In genomic region chr19:8352845-8353244, GRCh38 we compare ENCODE assay signal across 7 cellular contexts. TPM values are rescaled to one million over a fixed set of nuclear protein-coding genes. Genes with fewer than 3 reads are reported as not detected.
DNase-seq lines count a peak whose midpoint lies in the region; ATAC-seq, FAIRE-seq and TF ChIP-seq lines count a peak whose summit lies in the region.
"Not testable (repeated sequence)": the region's sequence is repeated elsewhere in the genome, so short reads cannot be mapped to it uniquely, and the experiment has no call there.
"Had no signal": no experiment of that assay in that cellular context is flagged by ENCODE, and none has a peak within 500 bp of the region (broad histone marks: within the 10 kb centered on the region; RNA-seq: fewer than 3 reads in every experiment).

No MANE protein-coding gene starts in this region.

- TF ChIP-seq EP300 in HepG2 (IDR thresholded peaks at IDR 0.05; ENCODE audit: low read depth in 2 of 2, low read length in 2 of 2); HepG2 (CRISPR knock-in tag; IDR thresholded peaks at IDR 0.05; ENCODE audit: borderline replicate concordance): not testable (repeated sequence)

- ATAC-seq in HepG2, result not testable (repeated sequence)

- H3K4me2 ChIP-seq in BLaER1 treated with 17β-estradiol and CSF1 and Interleukin-3, amounts not matched to agents 10 nM and 100 nM, result peak overlapping the region in 6 of 11 experiments; percentile 3 to 57 (median 32); a peak in 7 of 22 replicates
- H3K4me2 ChIP-seq in HepG2 (ENCODE audit: low read depth, low read length) (peak overlapping the region; percentile 64), osteoblast (ENCODE audit: insufficient read depth, low read length) (peak overlapping the region; percentile 81)

- H3K4me1 ChIP-seq in BLaER1 treated with 17β-estradiol and CSF1 and Interleukin-3, amounts not matched to agents 10 nM and 100 nM, result peaks cover 16 to 51% (median 35%) of the 10 kb centered on the region in 10 experiments
- not testable (repeated sequence) for H3K4me1 ChIP-seq in NT2/D1 (ENCODE audit: insufficient read depth, insufficient read length); uterus
- H3K4me1 ChIP-seq in HepG2 (ENCODE audit: insufficient read depth, low read length) (peaks cover 69% of the 10 kb centered on the region), osteoblast (ENCODE audit: insufficient read depth, low read length) (peaks cover 35% of the 10 kb centered on the region)

- not testable (repeated sequence) for BruUV-seq in HepG2 (replicated peaks; lab: Mats Ljungman, UMichigan)

- intact Hi-C loops in HepG2 (cut with micrococcal nuclease; ENCODE audit: unreplicated experiment), result loop anchor here (10.0 kb wide), 1 partner anchor 92 kb away; the partner anchor contains the start of gene HNRNPM
- intact Hi-C loops in uterus (cut with DNase I; ENCODE audit: low total_unique reads), result loop anchor here (10.0 kb wide), 1 partner anchor 52 kb away; no protein-coding TSS in a partner anchor

- WGBS in HepG2 (ENCODE audit: low lambda C conversion rate), result no CpG with 5 or more reads among the region's 5 CpGs

- H3K36me3 ChIP-seq in BLaER1 treated with 17β-estradiol and CSF1 and Interleukin-3, amounts not matched to agents 10 nM and 100 nM; NT2/D1 (ENCODE audit: insufficient read depth, insufficient read length, low read length); HepG2 (replicated peaks in 1 of 2; ENCODE audit: control insufficient read depth in 1 of 2, insufficient read depth in 2 of 2, low read length in 2 of 2); osteoblast (ENCODE audit: insufficient read depth, low read length); uterus: not testable (repeated sequence)

- not testable (repeated sequence) for TF ChIP-seq RAD21 in HepG2 (CRISPR knock-in tag; IDR thresholded peaks at IDR 0.05)

- TF ChIP-seq POLR2A in HepG2 (IDR thresholded peaks at IDR 0.05; ENCODE audit: insufficient read depth in 1 of 2, low read depth in 2 of 2, low read length in 2 of 2); uterus (IDR thresholded peaks at IDR 0.05): not testable (repeated sequence)

- not testable (repeated sequence) for H4K20me1 ChIP-seq in BLaER1 treated with 17β-estradiol and CSF1 and Interleukin-3, amounts not matched to agents 10 nM and 100 nM; HepG2 (ENCODE audit: insufficient read depth, low read length); osteoblast (ENCODE audit: insufficient read depth, low read length)

- FAIRE-seq in HepG2 (lab: Jason Lieb, UNC), result not testable (repeated sequence)

- H3K27me3 ChIP-seq in BLaER1 treated with 17β-estradiol and CSF1 and Interleukin-3, amounts not matched to agents 10 nM and 100 nM; NT2/D1 (ENCODE audit: insufficient read depth, insufficient read length); HepG2 (ENCODE audit: control insufficient read depth in 1 of 2, insufficient read depth in 2 of 2, low read length in 2 of 2); osteoblast (ENCODE audit: insufficient read depth, low read length); uterus: not testable (repeated sequence)

- POLR2A ChIA-PET in HepG2 (lab: Yijun Ruan, JAX), result interaction anchor here (1.0 to 2.4 kb wide), 7 partner anchors 13 to 97 kb away, joined by 3 to 6 read pairs (median 4); partner anchors contain the start of gene RAB11B

- not testable (repeated sequence) for H3K9ac ChIP-seq in BLaER1 treated with 17β-estradiol and CSF1 and Interleukin-3, amounts not matched to agents 10 nM and 100 nM; HepG2 (ENCODE audit: insufficient read depth, low read depth, low read length)
- peak overlapping the region; percentile 9 for H3K9ac ChIP-seq in NT2/D1 (ENCODE audit: insufficient read length, low read depth)

- in situ Hi-C loops in HepG2 (cut with HindIII; ENCODE audit: extremely low pct_ligation_motif_present, low pct_unique_long_range_greater_than_20kb), result loop anchor here (5.0 kb wide), 1 partner anchor 44 kb away; no protein-coding TSS in a partner anchor

- CTCF ChIA-PET in HepG2 (lab: Yijun Ruan, JAX; ENCODE audit: low intra/inter-chr PET ratio, low total read pairs), result interaction anchor here (3.3 to 4.7 kb wide), 2 partner anchors 21 to 44 kb away, joined by 35 to 42 read pairs; no protein-coding TSS in a partner anchor

- DNase-seq in NT2/D1 (ENCODE audit: low read depth, low spot score); coronary artery (ENCODE audit: low spot score); HepG2 (ENCODE audit: low spot score); osteoblast (ENCODE audit: insufficient read length, low spot score, missing footprints); uterus: not testable (repeated sequence)

- not testable (repeated sequence) for H3K9me3 ChIP-seq in BLaER1 treated with 17β-estradiol and CSF1 and Interleukin-3, amounts not matched to agents 10 nM and 100 nM (replicated peaks in 1 of 11); NT2/D1 (ENCODE audit: insufficient read depth, low read length); HepG2 (ENCODE audit: low read length); osteoblast (ENCODE audit: low read depth, low read length); uterus

- TF ChIP-seq CTCF in coronary artery (IDR thresholded peaks at IDR 0.05); HepG2 (CRISPR knock-in tag; IDR thresholded peaks at IDR 0.05); osteoblast (IDR thresholded peaks at IDR 0.05; ENCODE audit: extremely low read depth, low read depth, low read length); uterus (IDR thresholded peaks at IDR 0.05): not testable (repeated sequence)

- not testable (repeated sequence) for H3K79me2 ChIP-seq in HepG2 (ENCODE audit: insufficient read depth, low read length); osteoblast (ENCODE audit: insufficient read depth, low read length)

- H3K27ac ChIP-seq in BLaER1 treated with 17β-estradiol and CSF1 and Interleukin-3, amounts not matched to agents 10 nM and 100 nM; HepG2 (ENCODE audit: extremely low read length, insufficient read depth, low read length); osteoblast (ENCODE audit: low read depth, low read length): not testable (repeated sequence)
- peak overlapping the region; percentile 17 to 78 for H3K27ac ChIP-seq in coronary artery
- H3K27ac ChIP-seq in uterus, result peak overlapping the region; percentile 41 to 57

- H3K4me3 ChIP-seq in BLaER1 treated with 17β-estradiol and CSF1 and Interleukin-3, amounts not matched to agents 10 nM and 100 nM; NT2/D1 (ENCODE audit: insufficient read length, low read depth); osteoblast (ENCODE audit: insufficient read depth, low read length); uterus: not testable (repeated sequence)
- H3K4me3 ChIP-seq in coronary artery (peak overlapping the region; percentile 55), HepG2 (replicated peaks in 1 of 3; ENCODE audit: insufficient read depth in 1 of 3, low read depth in 2 of 3, low read length in 3 of 3) (peak overlapping the region in 1 of 3 experiments; percentile 38; a peak in 2 of 6 replicates)

- not testable (repeated sequence) for H2AFZ ChIP-seq in HepG2 (ENCODE audit: low read length); osteoblast (ENCODE audit: low read length)

RNA-seq across cellular contexts. Expression of gene KANK3, which starts 9.8 kb away (rescaled TPM):
- total RNA-seq in HepG2 (2016; rRNA removed; fragmentation: Illumina TruSeq; extraction: Trizol) (0.15 and 0.18 TPM in 2 replicates), osteoblast (0.59 TPM in 1 of 2 replicates, not detected in the other), uterus (10 to 100 TPM in 3 of 4 donors, 1 to 10 TPM in 1; 4.1 to 36.6 (median 24.8) TPM)
- not detected in 2 replicates for total RNA-seq in HepG2 (2016; cell fraction: cytosol; rRNA removed; fragmentation: Illumina TruSeq; extraction: Trizol; ENCODE audit: low read depth)
- 0.06 and 0.35 TPM in 2 replicates for total RNA-seq in HepG2 (2016; cell fraction: insoluble cytoplasmic fraction; rRNA removed; fragmentation: Illumina TruSeq; extraction: Trizol)
- 0.07 and 0.28 TPM in 2 replicates for total RNA-seq in HepG2 (2016; cell fraction: membrane; rRNA removed; fragmentation: Illumina TruSeq; extraction: Trizol)
- 0.12 and 0.22 TPM in 2 replicates for total RNA-seq in HepG2 (2016; cell fraction: nucleus; rRNA removed; fragmentation: Illumina TruSeq; extraction: Trizol)
- 0.20 and 0.73 TPM in 2 replicates for polyA plus RNA-seq in HepG2 (2011; rRNA removed)
- polyA plus RNA-seq in HepG2 (2011; cell fraction: cytosol; rRNA removed), result 0.32 and 0.46 TPM in 2 replicates
- 1.5 and 1.8 TPM in 2 replicates for polyA plus RNA-seq in HepG2 (2011; cell fraction: nucleus; rRNA removed)
- polyA plus RNA-seq in HepG2 (2012), result 0.27 and 0.32 TPM in 2 replicates
- polyA plus RNA-seq in HepG2 (2016; cell fraction: cytosol; fragmentation: Illumina TruSeq; extraction: Trizol; ENCODE audit: low read depth), result not detected in 2 replicates
- 0.22 TPM in 1 of 2 replicates, not detected in the other for polyA plus RNA-seq in HepG2 (2016; cell fraction: insoluble cytoplasmic fraction; fragmentation: Illumina TruSeq; extraction: Trizol; ENCODE audit: low read depth)
- 0.12 TPM in 1 of 2 replicates, not detected in the other for polyA plus RNA-seq in HepG2 (2016; cell fraction: membrane; fragmentation: Illumina TruSeq; extraction: Trizol; ENCODE audit: low read depth)
- 0.45 and 0.62 TPM in 2 replicates for polyA plus RNA-seq in HepG2 (2016; cell fraction: nucleus; fragmentation: Illumina TruSeq; extraction: Trizol; ENCODE audit: insufficient read depth, low read depth)
- polyA minus RNA-seq in HepG2 (2011; rRNA and poly(A)+ RNA removed; ENCODE audit: low replicate concordance), result 0.32 TPM in 1 of 2 replicates, not detected in the other
- not detected in 2 replicates for polyA minus RNA-seq in HepG2 (2011; cell fraction: cytosol; rRNA and poly(A)+ RNA removed)
- polyA minus RNA-seq in HepG2 (2011; cell fraction: nucleus; rRNA and poly(A)+ RNA removed), result 0.77 and 1.5 TPM in 2 replicates
- polyA plus RNA-seq: CD14-positive monocyte had no signal

RNA-seq across cellular contexts. Expression of gene ANGPTL4, which starts 11.1 kb away (rescaled TPM):
- total RNA-seq in HepG2 (2016; rRNA removed; fragmentation: Illumina TruSeq; extraction: Trizol) (0.20 and 0.80 TPM in 2 replicates), osteoblast (1.1 and 1.2 TPM in 2 replicates), uterus (10 to 100 TPM in 3 of 4 donors, under 1 TPM in 1; 0.76 to 21.2 (median 13.5) TPM)
- 0.10 and 0.35 TPM in 2 replicates for total RNA-seq in HepG2 (2016; cell fraction: cytosol; rRNA removed; fragmentation: Illumina TruSeq; extraction: Trizol; ENCODE audit: low read depth)
- 0.27 and 0.80 TPM in 2 replicates for total RNA-seq in HepG2 (2016; cell fraction: insoluble cytoplasmic fraction; rRNA removed; fragmentation: Illumina TruSeq; extraction: Trizol)
- total RNA-seq in HepG2 (2016; cell fraction: membrane; rRNA removed; fragmentation: Illumina TruSeq; extraction: Trizol), result 0.48 and 0.71 TPM in 2 replicates
- total RNA-seq in HepG2 (2016; cell fraction: nucleus; rRNA removed; fragmentation: Illumina TruSeq; extraction: Trizol), result 0.78 and 1.6 TPM in 2 replicates
- 21.7 and 39.9 TPM in 2 replicates for polyA plus RNA-seq in HepG2 (2011; rRNA removed)
- polyA plus RNA-seq in HepG2 (2011; cell fraction: cytosol; rRNA removed), result 24.1 and 25.1 TPM in 2 replicates
- 62.7 and 74.1 TPM in 2 replicates for polyA plus RNA-seq in HepG2 (2011; cell fraction: nucleus; rRNA removed)
- 15.1 and 16.8 TPM in 2 replicates for polyA plus RNA-seq in HepG2 (2012)
- 0.22 and 0.23 TPM in 2 replicates for polyA plus RNA-seq in HepG2 (2016; cell fraction: cytosol; fragmentation: Illumina TruSeq; extraction: Trizol; ENCODE audit: low read depth)
- 0.29 and 0.58 TPM in 2 replicates for polyA plus RNA-seq in HepG2 (2016; cell fraction: insoluble cytoplasmic fraction; fragmentation: Illumina TruSeq; extraction: Trizol; ENCODE audit: low read depth)
- polyA plus RNA-seq in HepG2 (2016; cell fraction: membrane; fragmentation: Illumina TruSeq; extraction: Trizol; ENCODE audit: low read depth), result 0.19 TPM in 2 replicates
- 2.5 and 3.1 TPM in 2 replicates for polyA plus RNA-seq in HepG2 (2016; cell fraction: nucleus; fragmentation: Illumina TruSeq; extraction: Trizol; ENCODE audit: insufficient read depth, low read depth)
- polyA minus RNA-seq in HepG2 (2011; rRNA and poly(A)+ RNA removed; ENCODE audit: low replicate concordance), result 0.14 and 19.3 TPM in 2 replicates
- 14.2 and 17.5 TPM in 2 replicates for polyA minus RNA-seq in HepG2 (2011; cell fraction: cytosol; rRNA and poly(A)+ RNA removed)
- 14.4 and 18.8 TPM in 2 replicates for polyA minus RNA-seq in HepG2 (2011; cell fraction: nucleus; rRNA and poly(A)+ RNA removed)
- polyA plus RNA-seq: CD14-positive monocyte had no signal

RNA-seq across cellular contexts. Expression of gene RPS28, which starts 31.5 kb away (rescaled TPM):
- total RNA-seq in HepG2 (2016; rRNA removed; fragmentation: Illumina TruSeq; extraction: Trizol) (281 and 319 TPM in 2 replicates), osteoblast (177 and 180 TPM in 2 replicates), uterus (1,000 to 10,000 TPM in 1 of 4 donors, 100 to 1,000 TPM in 2, 10 to 100 TPM in 1; 44.1 to 1,410 (median 360) TPM)
- 424 and 447 TPM in 2 replicates for total RNA-seq in HepG2 (2016; cell fraction: cytosol; rRNA removed; fragmentation: Illumina TruSeq; extraction: Trizol; ENCODE audit: low read depth)
- 291 and 334 TPM in 2 replicates for total RNA-seq in HepG2 (2016; cell fraction: insoluble cytoplasmic fraction; rRNA removed; fragmentation: Illumina TruSeq; extraction: Trizol)
- 667 and 807 TPM in 2 replicates for total RNA-seq in HepG2 (2016; cell fraction: membrane; rRNA removed; fragmentation: Illumina TruSeq; extraction: Trizol)
- 139 and 147 TPM in 2 replicates for total RNA-seq in HepG2 (2016; cell fraction: nucleus; rRNA removed; fragmentation: Illumina TruSeq; extraction: Trizol)
- polyA plus RNA-seq in HepG2 (2011; rRNA removed), result 521 and 545 TPM in 2 replicates
- 604 and 791 TPM in 2 replicates for polyA plus RNA-seq in HepG2 (2011; cell fraction: cytosol; rRNA removed)
- 232 and 285 TPM in 2 replicates for polyA plus RNA-seq in HepG2 (2011; cell fraction: nucleus; rRNA removed)
- 1,428 and 2,679 TPM in 2 replicates for polyA plus RNA-seq in HepG2 (2012)
- polyA plus RNA-seq in HepG2 (2016; cell fraction: cytosol; fragmentation: Illumina TruSeq; extraction: Trizol; ENCODE audit: low read depth), result 858 and 886 TPM in 2 replicates
- polyA plus RNA-seq in HepG2 (2016; cell fraction: insoluble cytoplasmic fraction; fragmentation: Illumina TruSeq; extraction: Trizol; ENCODE audit: low read depth), result 429 and 441 TPM in 2 replicates
- 1,075 and 1,148 TPM in 2 replicates for polyA plus RNA-seq in HepG2 (2016; cell fraction: membrane; fragmentation: Illumina TruSeq; extraction: Trizol; ENCODE audit: low read depth)
- 346 and 368 TPM in 2 replicates for polyA plus RNA-seq in HepG2 (2016; cell fraction: nucleus; fragmentation: Illumina TruSeq; extraction: Trizol; ENCODE audit: insufficient read depth, low read depth)
- 312 and 362 TPM in 2 replicates for polyA minus RNA-seq in HepG2 (2011; rRNA and poly(A)+ RNA removed; ENCODE audit: low replicate concordance)
- 181 and 188 TPM in 2 replicates for polyA minus RNA-seq in HepG2 (2011; cell fraction: cytosol; rRNA and poly(A)+ RNA removed)
- 59.9 and 62.0 TPM in 2 replicates for polyA minus RNA-seq in HepG2 (2011; cell fraction: nucleus; rRNA and poly(A)+ RNA removed)

RNA-seq across cellular contexts. Expression of gene NDUFA7, which starts 31.7 kb away (rescaled TPM):
- 57.2 and 64.5 TPM in 2 replicates for total RNA-seq in HepG2 (2016; rRNA removed; fragmentation: Illumina TruSeq; extraction: Trizol)
- total RNA-seq in HepG2 (2016; cell fraction: cytosol; rRNA removed; fragmentation: Illumina TruSeq; extraction: Trizol; ENCODE audit: low read depth), result 20.0 and 25.8 TPM in 2 replicates
- 65.5 and 75.0 TPM in 2 replicates for total RNA-seq in HepG2 (2016; cell fraction: insoluble cytoplasmic fraction; rRNA removed; fragmentation: Illumina TruSeq; extraction: Trizol)
- total RNA-seq in HepG2 (2016; cell fraction: membrane; rRNA removed; fragmentation: Illumina TruSeq; extraction: Trizol), result 24.2 and 27.6 TPM in 2 replicates
- 26.5 and 38.1 TPM in 2 replicates for total RNA-seq in HepG2 (2016; cell fraction: nucleus; rRNA removed; fragmentation: Illumina TruSeq; extraction: Trizol)
- polyA plus RNA-seq in HepG2 (2011; rRNA removed), result 71.5 and 75.3 TPM in 2 replicates
- polyA plus RNA-seq in HepG2 (2011; cell fraction: cytosol; rRNA removed), result 56.6 and 79.4 TPM in 2 replicates
- 36.6 and 51.3 TPM in 2 replicates for polyA plus RNA-seq in HepG2 (2011; cell fraction: nucleus; rRNA removed)
- 50.0 and 50.9 TPM in 2 replicates for polyA plus RNA-seq in HepG2 (2012)
- polyA plus RNA-seq in HepG2 (2016; cell fraction: cytosol; fragmentation: Illumina TruSeq; extraction: Trizol; ENCODE audit: low read depth), result 29.4 and 33.3 TPM in 2 replicates
- 101 and 102 TPM in 2 replicates for polyA plus RNA-seq in HepG2 (2016; cell fraction: insoluble cytoplasmic fraction; fragmentation: Illumina TruSeq; extraction: Trizol; ENCODE audit: low read depth)
- 32.9 and 35.8 TPM in 2 replicates for polyA plus RNA-seq in HepG2 (2016; cell fraction: membrane; fragmentation: Illumina TruSeq; extraction: Trizol; ENCODE audit: low read depth)
- polyA plus RNA-seq in HepG2 (2016; cell fraction: nucleus; fragmentation: Illumina TruSeq; extraction: Trizol; ENCODE audit: insufficient read depth, low read depth), result 67.5 and 70.8 TPM in 2 replicates
- polyA minus RNA-seq in HepG2 (2011; rRNA and poly(A)+ RNA removed; ENCODE audit: low replicate concordance), result 160 and 193 TPM in 2 replicates
- polyA minus RNA-seq in HepG2 (2011; cell fraction: cytosol; rRNA and poly(A)+ RNA removed), result 44.6 and 56.9 TPM in 2 replicates
- 21.2 and 22.9 TPM in 2 replicates for polyA minus RNA-seq in HepG2 (2011; cell fraction: nucleus; rRNA and poly(A)+ RNA removed)
- total RNA-seq in osteoblast, result 9.0 and 18.3 TPM in 2 replicates
- total RNA-seq in uterus, result 10 to 100 TPM in 1 of 4 donors, 1 to 10 TPM in 2, not detected in 1; 6.9 to 25.9 (median 8.8) TPM

RNA-seq across cellular contexts. Expression of gene RAB11B, which starts 37.3 kb away (rescaled TPM):
- total RNA-seq in HepG2 (2016; rRNA removed; fragmentation: Illumina TruSeq; extraction: Trizol) (6.0 and 11.5 TPM in 2 replicates), osteoblast (24.2 and 28.3 TPM in 2 replicates), uterus (10 to 100 TPM; 17.4 to 95.8 (median 60.1) TPM)
- total RNA-seq in HepG2 (2016; cell fraction: cytosol; rRNA removed; fragmentation: Illumina TruSeq; extraction: Trizol; ENCODE audit: low read depth), result 3.2 and 5.3 TPM in 2 replicates
- total RNA-seq in HepG2 (2016; cell fraction: insoluble cytoplasmic fraction; rRNA removed; fragmentation: Illumina TruSeq; extraction: Trizol), result 5.3 and 9.6 TPM in 2 replicates
- total RNA-seq in HepG2 (2016; cell fraction: membrane; rRNA removed; fragmentation: Illumina TruSeq; extraction: Trizol), result 5.5 and 8.1 TPM in 2 replicates
- 10.6 and 12.6 TPM in 2 replicates for total RNA-seq in HepG2 (2016; cell fraction: nucleus; rRNA removed; fragmentation: Illumina TruSeq; extraction: Trizol)
- 28.4 and 39.6 TPM in 2 replicates for polyA plus RNA-seq in HepG2 (2011; rRNA removed)
- polyA plus RNA-seq in HepG2 (2011; cell fraction: cytosol; rRNA removed), result 25.6 and 37.5 TPM in 2 replicates
- 145 and 155 TPM in 2 replicates for polyA plus RNA-seq in HepG2 (2011; cell fraction: nucleus; rRNA removed)
- 60.0 and 70.4 TPM in 2 replicates for polyA plus RNA-seq in HepG2 (2012)
- polyA plus RNA-seq in HepG2 (2016; cell fraction: cytosol; fragmentation: Illumina TruSeq; extraction: Trizol; ENCODE audit: low read depth), result 12.4 and 13.3 TPM in 2 replicates
- polyA plus RNA-seq in HepG2 (2016; cell fraction: insoluble cytoplasmic fraction; fragmentation: Illumina TruSeq; extraction: Trizol; ENCODE audit: low read depth), result 42.9 and 48.7 TPM in 2 replicates
- 18.3 and 20.3 TPM in 2 replicates for polyA plus RNA-seq in HepG2 (2016; cell fraction: membrane; fragmentation: Illumina TruSeq; extraction: Trizol; ENCODE audit: low read depth)
- 54.5 and 58.9 TPM in 2 replicates for polyA plus RNA-seq in HepG2 (2016; cell fraction: nucleus; fragmentation: Illumina TruSeq; extraction: Trizol; ENCODE audit: insufficient read depth, low read depth)
- polyA minus RNA-seq in HepG2 (2011; rRNA and poly(A)+ RNA removed; ENCODE audit: low replicate concordance), result 12.0 and 69.0 TPM in 2 replicates
- polyA minus RNA-seq in HepG2 (2011; cell fraction: cytosol; rRNA and poly(A)+ RNA removed), result 33.6 and 48.7 TPM in 2 replicates
- polyA minus RNA-seq in HepG2 (2011; cell fraction: nucleus; rRNA and poly(A)+ RNA removed), result 27.7 and 30.1 TPM in 2 replicates
